ENCODE assay signal across 8 cellular contexts in genomic region chr10:55629792-55630490, GRCh38.
DNase-seq lines count a peak whose midpoint lies in the region; TF ChIP-seq lines count a peak whose summit lies in the region.

No MANE protein-coding gene starts in this region.

- intact Hi-C loops in Calu3 (cut with micrococcal nuclease; ENCODE audit: unreplicated experiment) = no loop called here

- CTCF ChIA-PET in Calu3 (lab: Charles Lee) = no interaction called here

- DNase-seq in GM13977 (ENCODE audit: low spot score) (peak; percentile 46), NCI-H2227 (lab: John Stamatoyannopoulos, UW; ENCODE audit: unreplicated experiment) (peak; percentile 52), erythroblast (lab: John Stamatoyannopoulos, UW) (peak; percentile 11 to 18), neural crest cell (ENCODE audit: low read depth, low spot score) (peak; percentile 56), NCI-H2171 (lab: John Stamatoyannopoulos, UW) (no peak), H4 (ENCODE audit: low spot score) (no peak), Calu3 (no peak)
- no peak for DNase-seq in stimulated activated CD8-positive, alpha-beta memory T cell treated with anti-CD3 and anti-CD28 coated beads, Interleukin-4, amount 100 ng/mL, for 48 hours

- H3K27ac Mint-ChIP-seq in neural crest cell (ENCODE audit: unreplicated experiment) (no peak overlapping the region), Calu3 (ENCODE audit: unreplicated experiment) (no peak overlapping the region)

- TF ChIP-seq POLR2A in erythroblast (IDR thresholded peaks at IDR 0.05; ENCODE audit: low read length) = no peak

- H3K9me3 Mint-ChIP-seq in neural crest cell (no peaks in the 10 kb centered on the region), Calu3 (ENCODE audit: low read depth, unreplicated experiment) (peaks cover 2% of the 10 kb centered on the region)

- no TSS peak for BruUV-seq in Calu3 (replicated peaks; lab: Mats Ljungman, UMichigan)

- H3K27me3 Mint-ChIP-seq in neural crest cell (ENCODE audit: low read depth) = peaks cover 24% of the 10 kb centered on the region
- no peaks in the 10 kb centered on the region for H3K27me3 Mint-ChIP-seq in Calu3 (ENCODE audit: unreplicated experiment)

- H3K36me3 Mint-ChIP-seq in neural crest cell (ENCODE audit: low read depth) (no peaks in the 10 kb centered on the region), Calu3 (ENCODE audit: insufficient read depth, unreplicated experiment) (no peaks in the 10 kb centered on the region)

- TF ChIP-seq CTCF in GM13977 (IDR thresholded peaks at IDR 0.05; ENCODE audit: extremely low read depth, insufficient read depth, missing control alignments) (peak; percentile 39), neural crest cell (conservative IDR thresholded peaks at IDR 0.05) (peak; percentile 81), Calu3 (IDR thresholded peaks at IDR 0.05; ENCODE audit: unreplicated experiment) (no peak)

- H3K4me1 Mint-ChIP-seq in neural crest cell = peaks cover 8% of the 10 kb centered on the region
- no peaks in the 10 kb centered on the region for H3K4me1 Mint-ChIP-seq in Calu3 (ENCODE audit: low read depth, unreplicated experiment)

- in situ Hi-C loops in GM13977 (cut with MboI; ENCODE audit: low pct_unique_long_range_greater_than_20kb, low sequenced_read_pairs, unreplicated experiment) = no loop called here

- H3K4me3 Mint-ChIP-seq in neural crest cell = no peak overlapping the region
- H3K4me3 Mint-ChIP-seq in Calu3 (ENCODE audit: low read depth, unreplicated experiment) = no peak overlapping the region

Comparison
In these comparisons a context has a peak if more than half of its experiments do, and no peak if none do; other contexts are left out.
1. DNase-seq: peak in GM13977 (single experiment), NCI-H2227 (single experiment), erythroblast (2 of 2) and neural crest cell (single experiment); none in NCI-H2171 (single experiment), H4 (single experiment), Calu3 (single experiment) and stimulated activated CD8-positive, alpha-beta memory T cell treated with anti-CD3 and anti-CD28 coated beads, Interleukin-4, amount 100 ng/mL, for 48 hours (single experiment).